In genomic region chr20:61895016-61895415, GRCh38 we compare ENCODE assay signal across 18 cellular contexts.
"Had no signal": no experiment of that assay in that cellular context is flagged by ENCODE, and none has a peak within 500 bp of the region (broad histone marks: within the 10 kb centered on the region; RNA-seq: fewer than 3 reads in every experiment).

No MANE protein-coding gene starts in this region.

- H3K4me3 Mint-ChIP-seq: activated CD4-positive, alpha-beta T cell treated with anti-CD3 and anti-CD28 coated beads, Interleukin-2, amount 10 ng/mL, durations not matched to agents 24 days and 14 days; activated CD8-positive, alpha-beta T cell treated with anti-CD3 and anti-CD28 coated beads for 36 hours; activated naive CD4-positive, alpha-beta T cell treated with anti-CD3 and anti-CD28 coated beads for 36 hours; activated naive CD8-positive, alpha-beta T cell treated with anti-CD3 and anti-CD28 coated beads, Interleukin-2, amount 50 U/mL, for 24 hours; activated T-cell treated with anti-CD3 and anti-CD28 coated beads, Interleukin-2, amount 50 U/mL, for 24 hours; central memory CD8-positive, alpha-beta T cell; naive thymus-derived CD4-positive, alpha-beta T cell had no signal

- H3K27me3 ChIP-seq: brain microvascular endothelial cell, colonic mucosa, testis had no signal

- ATAC-seq: activated CD8-positive, alpha-beta T cell treated with anti-CD3 and anti-CD28 coated beads for 36 hours; activated naive CD8-positive, alpha-beta T cell treated with anti-CD3 and anti-CD28 coated beads, Interleukin-2, amount 50 U/mL, for 24 hours; foreskin keratinocyte; naive thymus-derived CD4-positive, alpha-beta T cell had no signal

- H3K36me3 Mint-ChIP-seq: naive thymus-derived CD4-positive, alpha-beta T cell had no signal

- H3K9me3 Mint-ChIP-seq: activated CD8-positive, alpha-beta T cell treated with anti-CD3 and anti-CD28 coated beads for 36 hours; activated naive CD4-positive, alpha-beta T cell treated with anti-CD3 and anti-CD28 coated beads for 36 hours; activated T-cell treated with anti-CD3 and anti-CD28 coated beads, Interleukin-2, amount 50 U/mL, for 24 hours had no signal

- H3K4me3 ChIP-seq: colonic mucosa, SK-N-MC, stomach, testis had no signal

- H3K9me3 ChIP-seq: colonic mucosa, testis had no signal

- H2AFZ ChIP-seq: parathyroid adenoma had no signal

- H3K27ac Mint-ChIP-seq: activated CD4-positive, alpha-beta T cell treated with anti-CD3 and anti-CD28 coated beads, Interleukin-2, amount 10 ng/mL, durations not matched to agents 24 days and 14 days; activated CD8-positive, alpha-beta T cell treated with anti-CD3 and anti-CD28 coated beads for 36 hours; activated naive CD4-positive, alpha-beta T cell treated with anti-CD3 and anti-CD28 coated beads for 36 hours; activated naive CD8-positive, alpha-beta T cell treated with anti-CD3 and anti-CD28 coated beads, Interleukin-2, amount 50 U/mL, for 24 hours; activated T-cell treated with anti-CD3 and anti-CD28 coated beads, Interleukin-2, amount 50 U/mL, for 24 hours; activated T-helper 2 cell treated with anti-CD3 and anti-CD28 coated beads, Interferon-gamma antibody, Interleukin-2, Interleukin-4, amounts not matched to agents 10 μg/mL and 5 μg/mL and 100 μg/mL, durations not matched to agents 14 hours and 24 hours and 36 hours; naive thymus-derived CD4-positive, alpha-beta T cell had no signal

- DNase-seq: activated CD4-positive, alpha-beta T cell treated with anti-CD3 and anti-CD28 coated beads, Interleukin-2, amount 10 ng/mL, durations not matched to agents 24 days and 14 days; activated CD8-positive, alpha-beta T cell treated with anti-CD3 and anti-CD28 coated beads for 36 hours; activated naive CD4-positive, alpha-beta T cell treated with anti-CD3 and anti-CD28 coated beads for 36 hours; activated naive CD8-positive, alpha-beta T cell treated with anti-CD3 and anti-CD28 coated beads, Interleukin-2, amount 50 U/mL, for 24 hours; activated T-cell treated with anti-CD3 and anti-CD28 coated beads, Interleukin-2, amount 50 U/mL, for 24 hours; anterior cingulate cortex; brain microvascular endothelial cell; colonic mucosa; foreskin keratinocyte; glutamatergic neuron; mesendoderm; naive thymus-derived CD4-positive, alpha-beta T cell; stomach; testis had no signal

- H3K9ac ChIP-seq: parathyroid adenoma had no signal

- H3K27ac ChIP-seq: brain microvascular endothelial cell, colonic mucosa, foreskin keratinocyte, parathyroid adenoma, SK-N-MC, stomach, testis had no signal

- H3K36me3 ChIP-seq: brain microvascular endothelial cell, colonic mucosa, stomach had no signal

- H3K79me2 ChIP-seq: parathyroid adenoma had no signal

- H3K4me1 ChIP-seq: colonic mucosa, foreskin keratinocyte, parathyroid adenoma, stomach, testis had no signal

- H3K4me1 Mint-ChIP-seq: activated CD4-positive, alpha-beta T cell treated with anti-CD3 and anti-CD28 coated beads, Interleukin-2, amount 10 ng/mL, durations not matched to agents 24 days and 14 days; activated naive CD8-positive, alpha-beta T cell treated with anti-CD3 and anti-CD28 coated beads, Interleukin-2, amount 50 U/mL, for 24 hours; central memory CD8-positive, alpha-beta T cell had no signal
